Comparison of ENCODE assay signal across 8 cellular contexts in the genomic region with DNA sequence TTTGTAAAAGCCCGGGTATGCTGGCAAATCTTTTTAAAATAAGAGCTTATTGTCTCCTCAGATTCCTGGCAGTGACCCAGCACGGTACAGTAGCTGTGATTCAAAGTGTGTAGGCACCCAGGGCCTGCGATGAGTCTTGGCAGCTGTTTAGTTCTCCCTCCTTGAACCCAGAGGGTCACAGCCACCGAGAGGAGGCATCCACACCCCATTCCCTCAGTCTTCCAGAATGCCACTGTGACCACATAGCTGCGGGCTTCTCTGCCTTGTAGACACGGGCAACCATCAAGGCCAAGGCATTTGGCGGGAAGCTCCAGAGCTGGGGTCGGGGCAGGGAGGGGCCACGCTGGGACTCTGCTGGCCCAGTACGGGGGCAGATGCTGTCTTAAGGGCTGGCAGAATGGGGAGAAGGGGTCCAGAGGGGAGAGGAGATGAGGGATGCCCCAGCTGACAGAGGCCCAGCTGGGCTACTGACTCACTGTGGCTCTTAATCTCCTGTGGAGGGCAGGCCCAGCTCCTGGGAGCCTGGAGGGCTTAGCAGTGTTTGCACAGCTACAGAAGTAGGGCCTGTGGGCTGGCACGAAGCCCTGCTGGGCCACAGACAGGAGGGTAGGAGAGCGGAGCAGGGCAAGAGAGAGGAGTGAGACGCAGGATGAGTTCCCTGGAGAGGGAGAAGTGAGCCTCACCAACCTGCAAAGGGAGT.
DNase-seq lines count a peak whose midpoint lies in the region; ATAC-seq and TF ChIP-seq lines count a peak whose summit lies in the region.

No MANE protein-coding gene starts in this region.

- H2AK5ac ChIP-seq in IMR-90 (ENCODE audit: low read depth, low read length): peak overlapping the region; percentile 27; the same call in 1 of the 2 replicates

- H3K4me2 ChIP-seq in IMR-90 (ENCODE audit: low read depth, low read length): no peak overlapping the region
- peak overlapping the region; percentile 35 for H3K4me2 ChIP-seq in SK-N-SH

- peak in 1 of 2 experiments; percentile 30; a peak in 1 of 4 replicates for TF ChIP-seq EP300 in SK-N-SH (IDR thresholded peaks at IDR 0.05; ENCODE audit: borderline replicate concordance in 1 of 2, low read depth in 1 of 2, low read length in 1 of 2)

- dilution Hi-C loops in IMR-90 (cut with HindIII; ENCODE audit: low sequenced_read_pairs, unreplicated experiment): no loop called here

- POLR2A ChIA-PET in IMR-90 (lab: Charles Lee; ENCODE audit: unreplicated experiment) (interaction anchor here (0.8 to 0.9 kb wide), 2 partner anchors 13 to 14 kb away, joined by 4 read pairs; no protein-coding TSS in a partner anchor), SK-N-SH (lab: Yijun Ruan, JAX) (no interaction called here)

- TF ChIP-seq RAD21 in IMR-90 (IDR thresholded peaks at IDR 0.05; ENCODE audit: low read length) (no peak), SK-N-SH (IDR thresholded peaks at IDR 0.05; ENCODE audit: low read length) (no peak)

- intact Hi-C loops in IMR-90 (cut with micrococcal nuclease) (no loop called here), colonic mucosa (cut with DNase I) (no loop called here)

- TF ChIP-seq CTCF in IMR-90 (conservative IDR thresholded peaks at IDR 0.05; ENCODE audit: low read depth, low read length): no peak
- TF ChIP-seq CTCF in SK-N-SH (IDR thresholded peaks at IDR 0.05): no peak
- no peak for TF ChIP-seq CTCF in colonic mucosa (IDR thresholded peaks at IDR 0.05)

- no peak overlapping the region for H2BK5ac ChIP-seq in IMR-90 (ENCODE audit: low read depth, low read length, poor library complexity, severe bottlenecking)

- no peaks in the 10 kb centered on the region for H3K79me2 ChIP-seq in SK-N-SH (ENCODE audit: insufficient read depth)

- peaks cover 7% of the 10 kb centered on the region for H3K9me1 ChIP-seq in IMR-90 (ENCODE audit: insufficient read depth, low read length)

- no peaks in the 10 kb centered on the region for H3K9me2 ChIP-seq in SK-N-SH

- H3K18ac ChIP-seq in IMR-90 (ENCODE audit: low read depth, low read length): no peak overlapping the region; the same call in 1 of the 2 replicates

- H3K14ac ChIP-seq in IMR-90 (replicated peaks; ENCODE audit: low read depth, low read length): no peak overlapping the region

- no peaks in the 10 kb centered on the region for H3K79me1 ChIP-seq in IMR-90 (ENCODE audit: low read depth in 1 of 2, low read length in 2 of 2)

- H4K20me1 ChIP-seq in IMR-90 (ENCODE audit: insufficient read depth, low read length): no peaks in the 10 kb centered on the region
- no peaks in the 10 kb centered on the region for H4K20me1 ChIP-seq in SK-N-SH (ENCODE audit: insufficient read depth)

- no peak overlapping the region for H3K27ac ChIP-seq in IMR-90 (ENCODE audit: insufficient read depth, low read length)
- H3K27ac ChIP-seq in SK-N-SH (ENCODE audit: low read depth in 2 of 2, low read length in 1 of 2): peak overlapping the region in 1 of 2 experiments; percentile 31; a peak in 2 of 4 replicates
- no peak overlapping the region for H3K27ac ChIP-seq in colonic mucosa

- no peak overlapping the region for H3K4me3 ChIP-seq in IMR-90 (ENCODE audit: insufficient read depth, low read depth, low read length)
- H3K4me3 ChIP-seq in SK-N-SH (ENCODE audit: low read depth in 2 of 2, low read length in 1 of 2): no peak overlapping the region
- no peak overlapping the region for H3K4me3 ChIP-seq in colonic mucosa

- peak overlapping the region; percentile 35 for H2AK9ac ChIP-seq in IMR-90 (replicated peaks; ENCODE audit: low read depth, low read length, poor library complexity)

- no peak overlapping the region for H3K56ac ChIP-seq in IMR-90 (ENCODE audit: extremely low read depth, insufficient read depth, low read length)

- TF ChIP-seq POLR2A in IMR-90 (IDR thresholded peaks at IDR 0.05; ENCODE audit: low read depth, low read length) (no peak), erythroblast (IDR thresholded peaks at IDR 0.05; ENCODE audit: low read length) (no peak)

- no peak overlapping the region for H3K4ac ChIP-seq in IMR-90 (ENCODE audit: low read depth, low read length)

- in situ Hi-C loops in ACHN (cut with HindIII; ENCODE audit: low pct_ligation_motif_present, low pct_unique_long_range_greater_than_20kb, low sequenced_read_pairs): no loop called here
- in situ Hi-C loops in IMR-90 (cut with MboI; ENCODE audit: low sequenced_read_pairs): no loop called here

- H3K23ac ChIP-seq in IMR-90 (ENCODE audit: low read depth, low read length): no peak overlapping the region

- H3K4me1 ChIP-seq in IMR-90 (ENCODE audit: control insufficient read depth, insufficient read depth, low read length) (peaks cover 20% of the 10 kb centered on the region), SK-N-SH (ENCODE audit: control insufficient read depth in 1 of 2, insufficient read depth in 2 of 2, low read depth in 1 of 2, low read length in 1 of 2) (peaks cover 8 to 37% of the 10 kb centered on the region in 2 experiments), colonic mucosa (no peaks in the 10 kb centered on the region)

- H3K36me3 ChIP-seq in IMR-90 (ENCODE audit: control insufficient read depth, insufficient read depth, low read length) (no peaks in the 10 kb centered on the region), SK-N-SH (replicated peaks in 1 of 2; ENCODE audit: control insufficient read depth in 1 of 2, insufficient read depth in 2 of 2, low read length in 1 of 2) (no peaks in the 10 kb centered on the region), colonic mucosa (no peaks in the 10 kb centered on the region)

- H3K9ac ChIP-seq in IMR-90 (ENCODE audit: low read depth, low read length) (no peak overlapping the region), SK-N-SH (no peak overlapping the region), colonic mucosa (ENCODE audit: low read depth in 2 of 2, low read length in 2 of 2) (no peak overlapping the region)

- no peaks in the 10 kb centered on the region for H3K9me3 ChIP-seq in IMR-90 (ENCODE audit: control insufficient read depth, insufficient read depth, low read length)
- no peaks in the 10 kb centered on the region for H3K9me3 ChIP-seq in SK-N-SH
- no peaks in the 10 kb centered on the region for H3K9me3 ChIP-seq in colonic mucosa

- CTCF ChIA-PET in IMR-90 (lab: Yijun Ruan, JAX): interaction anchor here (0.8 kb wide), 1 partner anchor 111 kb away, joined by 3 read pairs; no protein-coding TSS in a partner anchor
- CTCF ChIA-PET in SK-N-SH (lab: Yijun Ruan, JAX): interaction anchor here (1.2 to 2.2 kb wide), 3 partner anchors 110 to 146 kb away, joined by 3 to 6 read pairs (median 6); no protein-coding TSS in a partner anchor

- H4K5ac ChIP-seq in IMR-90 (ENCODE audit: low read depth, low read length): no peak overlapping the region

- BruUV-seq in IMR-90 (replicated peaks; lab: Mats Ljungman, UMichigan): no TSS peak

- H4K8ac ChIP-seq in IMR-90 (ENCODE audit: low read depth in 2 of 2, low read length in 2 of 2): no peak overlapping the region

- no peak overlapping the region for H2BK120ac ChIP-seq in IMR-90 (ENCODE audit: low read depth, low read length)

- ATAC-seq in IMR-90 (ENCODE audit: low read depth) (peak; percentile 65), HG02973 (IDR thresholded peaks at IDR 0.05; ENCODE audit: unreplicated experiment) (no peak), GM18873 (IDR thresholded peaks at IDR 0.05; ENCODE audit: low FRiP score, unreplicated experiment) (no peak)

- H3K27me3 ChIP-seq in IMR-90 (ENCODE audit: control insufficient read depth, insufficient read depth, low read length): peaks cover 14% of the 10 kb centered on the region
- no peaks in the 10 kb centered on the region for H3K27me3 ChIP-seq in SK-N-SH (ENCODE audit: insufficient read depth)
- H3K27me3 ChIP-seq in colonic mucosa: no peaks in the 10 kb centered on the region

- H2BK15ac ChIP-seq in IMR-90 (ENCODE audit: low read depth, low read length): no peak overlapping the region

- WGBS in IMR-90 (ENCODE audit: extremely low coverage in 2 of 2, insufficient read length in 1 of 2), 2 experiments: 65% methylated on average over 6 of the region's 13 CpGs; no CpG with 5 or more reads in 1 of the 2 experiments
- 54% methylated on average over 8 of the region's 13 CpGs for WGBS in SK-N-SH (ENCODE audit: low lambda C conversion rate)

- H4K91ac ChIP-seq in IMR-90 (ENCODE audit: insufficient read depth, low read depth, low read length): no peak overlapping the region; the same call in 1 of the 2 replicates

- peak; percentile 95 for DNase-seq in ACHN
- peak; percentile 82 for DNase-seq in IMR-90
- peak; percentile 16 for DNase-seq in SK-N-SH
- peak; percentile 19 for DNase-seq in iPS-NIHi11 (ENCODE audit: low spot score)
- DNase-seq in erythroblast (lab: John Stamatoyannopoulos, UW): no peak
- DNase-seq in colonic mucosa: no peak

- H2BK20ac ChIP-seq in IMR-90 (ENCODE audit: low read depth, low read length): no peak overlapping the region

- H3F3A ChIP-seq in SK-N-SH (replicated peaks; ENCODE audit: insufficient read depth): no peaks in the 10 kb centered on the region

- H2AFZ ChIP-seq in IMR-90 (replicated peaks; ENCODE audit: low read length, poor library complexity) (no peak overlapping the region), SK-N-SH (ENCODE audit: low read depth) (no peak overlapping the region)

TF ChIP-seq in IMR-90, 13 proteins besides CTCF, POLR2A, EP300 and RAD21:
- TF ChIP-seq MAZ (IDR thresholded peaks at IDR 0.05; ENCODE audit: borderline replicate concordance, low read depth, low read length): 0 out of 2 replicates have a peak, but pooled peaks have one; percentile 22
- no peak for TF ChIP-seq BHLHE40 (IDR thresholded peaks at IDR 0.05; ENCODE audit: low read depth, low read length)
- TF ChIP-seq CEBPB (IDR thresholded peaks at IDR 0.05; ENCODE audit: low read depth, low read length): no peak

TF ChIP-seq in SK-N-SH, 30 proteins besides CTCF, POLR2A, EP300 and RAD21 (continues in another document):
- TF ChIP-seq PBX3 (IDR thresholded peaks at IDR 0.05) (peak; percentile 41), FOXM1 (IDR thresholded peaks at IDR 0.05; ENCODE audit: low read depth) (no peak), NFIC (IDR thresholded peaks at IDR 0.05; ENCODE audit: borderline replicate concordance) (peak; percentile 85), YY1 (IDR thresholded peaks at IDR 0.05; ENCODE audit: low read depth) (no peak), POLR2AphosphoS5 (IDR thresholded peaks at IDR 0.05; ENCODE audit: low read depth, low read length) (no peak), RFX5 (IDR thresholded peaks at IDR 0.05; ENCODE audit: low read length) (no peak), SMC3 (IDR thresholded peaks at IDR 0.05; ENCODE audit: low read depth, low read length) (0 out of 2 replicates have a peak, but pooled peaks have one; percentile 2), NRF1 (IDR thresholded peaks at IDR 0.05; ENCODE audit: low read depth, low read length) (no peak), TCF12 (IDR thresholded peaks at IDR 0.05) (peak; percentile 67)

Comparison
In these comparisons a context has a peak if more than half of its experiments do, and no peak if none do; other contexts are left out.
1. DNase-seq: peak in ACHN (single experiment), IMR-90 (single experiment), SK-N-SH (single experiment) and iPS-NIHi11 (single experiment); none in erythroblast (0 of 2) and colonic mucosa (single experiment).